2 cellular contexts compared by ENCODE assay signal in genomic region chr1:202361224-202361623, GRCh38.
TF ChIP-seq lines count a peak whose summit lies in the region.

No MANE protein-coding gene starts in this region.

TF ChIP-seq in WTC11, 78 proteins besides CTCF, POLR2A, EP300 and RAD21 (continued from another document):
- no peak for TF ChIP-seq MYBL2 (CRISPR knock-in tag; IDR thresholded peaks at IDR 0.05)
- no peak for TF ChIP-seq ARID4B (CRISPR knock-in tag; IDR thresholded peaks at IDR 0.05; ENCODE audit: borderline replicate concordance)
- no peak for TF ChIP-seq NFE2L1 (CRISPR knock-in tag; IDR thresholded peaks at IDR 0.05)
- TF ChIP-seq STAT6 (CRISPR knock-in tag; conservative IDR thresholded peaks at IDR 0.05; ENCODE audit: low read depth) = no peak
- TF ChIP-seq PREB (CRISPR knock-in tag; IDR thresholded peaks at IDR 0.05; ENCODE audit: borderline replicate concordance) = no peak
- no peak for TF ChIP-seq ELF4 (CRISPR knock-in tag; IDR thresholded peaks at IDR 0.05; ENCODE audit: low read depth)
- TF ChIP-seq GTF2I (CRISPR knock-in tag; conservative IDR thresholded peaks at IDR 0.05) = no peak
- no peak for TF ChIP-seq E2F1 (CRISPR knock-in tag; IDR thresholded peaks at IDR 0.05)
- TF ChIP-seq ZNF263 (CRISPR knock-in tag; IDR thresholded peaks at IDR 0.05; ENCODE audit: low read depth) = no peak
- TF ChIP-seq FOXJ3 (CRISPR knock-in tag; IDR thresholded peaks at IDR 0.05; ENCODE audit: borderline replicate concordance) = no peak
- TF ChIP-seq ETV6 (CRISPR knock-in tag; IDR thresholded peaks at IDR 0.05) = no peak
- no peak for TF ChIP-seq ZMAT4 (CRISPR knock-in tag; IDR thresholded peaks at IDR 0.05)
- TF ChIP-seq ERG (CRISPR knock-in tag; IDR thresholded peaks at IDR 0.05) = no peak

TF ChIP-seq in SK-N-SH, 30 proteins besides CTCF, POLR2A, EP300 and RAD21:
- TF ChIP-seq USF1 (IDR thresholded peaks at IDR 0.05; ENCODE audit: borderline replicate concordance, low read depth) (no peak), POLR2AphosphoS5 (IDR thresholded peaks at IDR 0.05; ENCODE audit: low read depth, low read length) (no peak), SMC3 (IDR thresholded peaks at IDR 0.05; ENCODE audit: low read depth, low read length) (no peak)
